In the genomic region with DNA sequence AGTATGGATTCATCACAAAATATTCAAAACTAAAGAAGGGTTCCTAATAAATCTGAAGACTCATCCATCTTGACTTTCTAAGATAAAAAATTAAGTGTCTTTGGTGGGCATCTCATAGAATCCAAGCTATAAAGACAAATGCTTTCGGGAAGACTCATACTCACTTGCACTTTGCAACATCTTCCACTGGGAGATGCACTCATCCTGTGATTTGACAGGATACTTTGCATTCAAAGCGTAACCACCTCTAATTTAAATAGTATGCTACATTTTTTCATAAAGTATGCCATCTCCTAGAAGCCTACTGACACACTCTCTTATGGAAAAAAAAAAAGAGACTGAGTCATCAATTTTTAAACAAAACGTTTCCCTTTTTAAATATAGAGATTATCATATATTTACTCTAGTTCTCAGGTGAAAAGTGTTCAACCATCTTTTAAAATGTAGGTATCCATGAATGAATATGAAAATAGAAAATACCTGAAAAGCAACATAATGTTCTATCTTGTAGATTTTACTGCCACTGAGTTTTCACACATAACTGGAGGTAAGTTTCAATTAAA, we compare ENCODE assay signal across 10 cellular contexts.
DNase-seq lines count a peak whose midpoint lies in the region; ATAC-seq and TF ChIP-seq lines count a peak whose summit lies in the region.
"Had no signal": no experiment of that assay in that cellular context is flagged by ENCODE, and none has a peak within 500 bp of the region (broad histone marks: within the 10 kb centered on the region; RNA-seq: fewer than 3 reads in every experiment).

No MANE protein-coding gene starts in this region.

- POLR2A ChIA-PET in PC-9 (lab: Charles Lee; ENCODE audit: unreplicated experiment): no interaction called here

- no peaks in the 10 kb centered on the region for H3K36me3 ChIP-seq in heart left ventricle
- H3K36me3 ChIP-seq in right atrium auricular region: no peaks in the 10 kb centered on the region
- no peaks in the 10 kb centered on the region for H3K36me3 ChIP-seq in PC-9 (ENCODE audit: low read depth)
- H3K36me3 ChIP-seq in esophagus muscularis mucosa: no peaks in the 10 kb centered on the region
- no peaks in the 10 kb centered on the region for H3K36me3 ChIP-seq in smooth muscle cell (ENCODE audit: low read depth)

- TF ChIP-seq CTCF in heart left ventricle (IDR thresholded peaks at IDR 0.05) (peak in 9 of 12 donors; percentile 9 to 48 (median 25)), right atrium auricular region (IDR thresholded peaks at IDR 0.05) (peak in 1 of 2 donors; percentile 51), PC-9 (conservative IDR thresholded peaks at IDR 0.05) (peak; percentile 41; the same call in 1 of the 2 replicates), esophagus muscularis mucosa (IDR thresholded peaks at IDR 0.05) (peak; percentile 19 to 48 (median 30)), smooth muscle cell (IDR thresholded peaks at IDR 0.05; ENCODE audit: borderline replicate concordance, insufficient read depth, poor library complexity, severe bottlenecking) (peak; percentile 32)

- H3K9me3 ChIP-seq in heart left ventricle (no peaks in the 10 kb centered on the region), right atrium auricular region (no peaks in the 10 kb centered on the region), PC-9 (ENCODE audit: insufficient read depth, low read depth) (no peaks in the 10 kb centered on the region), esophagus muscularis mucosa (no peaks in the 10 kb centered on the region), smooth muscle cell (replicated peaks; ENCODE audit: low read depth) (no peaks in the 10 kb centered on the region)

- H3F3A ChIP-seq in PC-9 (ENCODE audit: insufficient read depth, low read depth): no peaks in the 10 kb centered on the region
- H3F3A ChIP-seq in smooth muscle cell (ENCODE audit: low read depth): no peaks in the 10 kb centered on the region

- H3K4me3 ChIP-seq in heart left ventricle (no peak overlapping the region), right atrium auricular region (no peak overlapping the region), PC-9 (no peak overlapping the region), esophagus muscularis mucosa (no peak overlapping the region), smooth muscle cell (no peak overlapping the region)

- TF ChIP-seq EP300 in esophagus muscularis mucosa (IDR thresholded peaks at IDR 0.05): no peak

- H3K9me2 ChIP-seq in PC-9 (ENCODE audit: insufficient read depth): no peaks in the 10 kb centered on the region

- BruUV-seq in PC-9 (replicated peaks; lab: Mats Ljungman, UMichigan): no TSS peak

- H3K9ac ChIP-seq in smooth muscle cell (ENCODE audit: low read depth): no peak overlapping the region

- ATAC-seq in heart left ventricle (no peak), GM21515 (IDR thresholded peaks at IDR 0.05; ENCODE audit: unreplicated experiment) (no peak)

- intact Hi-C loops in heart left ventricle (cut with DNase I): loop anchor here in 8 of 10 donors (5.0 to 10.0 kb wide), 2 partner anchors 228 to 230 kb away; no protein-coding TSS in a partner anchor
- intact Hi-C loops in PC-9 (cut with micrococcal nuclease; ENCODE audit: unreplicated experiment): no loop called here
- intact Hi-C loops in esophagus muscularis mucosa (cut with DNase I): loop anchor here (10.0 kb wide), 2 partner anchors 228 to 258 kb away; no protein-coding TSS in a partner anchor

- H3K4me2 ChIP-seq in PC-9: no peak overlapping the region
- H3K4me2 ChIP-seq in smooth muscle cell: no peak overlapping the region

- H3K27ac ChIP-seq in heart left ventricle (no peak overlapping the region), right atrium auricular region (no peak overlapping the region), PC-9 (no peak overlapping the region), esophagus muscularis mucosa (replicated peaks in 1 of 4) (no peak overlapping the region), smooth muscle cell (ENCODE audit: low read depth) (peak overlapping the region; percentile 33)

- no peak for DNase-seq in heart left ventricle
- no peak for DNase-seq in right atrium auricular region (ENCODE audit: low spot score)
- DNase-seq in PC-9: no peak
- no peak for DNase-seq in esophagus muscularis mucosa (ENCODE audit: extremely low spot score)
- DNase-seq in smooth muscle cell (lab: John Stamatoyannopoulos, UW; ENCODE audit: unreplicated experiment): no peak
- DNase-seq in stimulated activated CD4-positive, alpha-beta T cell treated with anti-CD3 and anti-CD28 coated beads, Interleukin-2, amount 100 ng/mL, for 24 hours: no peak
- no peak for DNase-seq in D341Med (ENCODE audit: low spot score)
- DNase-seq: CD4-positive, alpha-beta T cell; stimulated activated CD4-positive, alpha-beta T cell treated with anti-CD3 and anti-CD28 coated beads, Interleukin-12 subunit alpha, Interleukin-12 subunit beta, amount 100 ng/mL, for 4 hours had no signal

- H3K79me2 ChIP-seq in PC-9 (ENCODE audit: low read depth) (no peaks in the 10 kb centered on the region), smooth muscle cell (ENCODE audit: low read depth) (no peaks in the 10 kb centered on the region)

- H2AFZ ChIP-seq in PC-9: no peak overlapping the region
- no peak overlapping the region for H2AFZ ChIP-seq in smooth muscle cell (ENCODE audit: low read depth)

- H4K20me1 ChIP-seq in PC-9 (ENCODE audit: insufficient read depth): no peaks in the 10 kb centered on the region
- H4K20me1 ChIP-seq in smooth muscle cell (ENCODE audit: low read depth): no peaks in the 10 kb centered on the region

- CTCF ChIA-PET in PC-9 (lab: Charles Lee): no interaction called here

- 33 to 47% (median 39%) methylated on average over 3 of the region's 3 CpGs for WGBS in heart left ventricle, 4 donors
- 45% methylated on average over 3 of the region's 3 CpGs for WGBS in esophagus muscularis mucosa
- 52% methylated on average over 3 of the region's 3 CpGs for WGBS in smooth muscle cell (ENCODE audit: low lambda C conversion rate)

- H3K27me3 ChIP-seq in heart left ventricle (no peaks in the 10 kb centered on the region), right atrium auricular region (no peaks in the 10 kb centered on the region), PC-9 (ENCODE audit: insufficient read depth, low read depth) (no peaks in the 10 kb centered on the region), esophagus muscularis mucosa (no peaks in the 10 kb centered on the region), smooth muscle cell (ENCODE audit: low read depth) (no peaks in the 10 kb centered on the region)

- H3K4me1 ChIP-seq in heart left ventricle: no peaks in the 10 kb centered on the region
- peaks cover 0 to 3% of the 10 kb centered on the region in 2 donors for H3K4me1 ChIP-seq in right atrium auricular region
- H3K4me1 ChIP-seq in PC-9 (replicated peaks; ENCODE audit: insufficient read depth): no peaks in the 10 kb centered on the region
- H3K4me1 ChIP-seq in esophagus muscularis mucosa: no peaks in the 10 kb centered on the region
- H3K4me1 ChIP-seq in smooth muscle cell (ENCODE audit: low read depth): no peaks in the 10 kb centered on the region

- no peak for TF ChIP-seq POLR2A in heart left ventricle (IDR thresholded peaks at IDR 0.05)
- TF ChIP-seq POLR2A in esophagus muscularis mucosa (IDR thresholded peaks at IDR 0.05; ENCODE audit: low read depth): no peak
